In the genomic region with DNA sequence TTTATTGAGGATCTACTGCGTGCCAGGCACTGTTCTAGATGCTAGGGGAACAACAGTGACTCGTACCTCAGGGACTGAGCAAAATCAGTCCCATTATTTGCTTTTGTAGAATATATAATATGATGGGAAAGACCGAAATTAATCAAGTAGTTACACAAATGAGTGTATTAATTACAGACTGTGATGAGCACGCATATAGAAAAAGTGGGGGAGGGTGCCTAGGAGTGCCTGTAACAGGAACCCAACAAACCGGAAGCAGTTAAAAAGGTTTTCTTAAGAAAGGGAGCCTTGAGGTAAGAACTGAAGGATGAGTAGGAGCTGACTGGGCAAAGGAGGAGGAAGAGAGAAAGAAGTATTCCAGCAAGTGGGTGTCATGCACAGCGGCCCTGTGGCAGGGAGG, we compare ENCODE assay signal across 15 cellular contexts. TPM values are rescaled to one million over a fixed set of nuclear protein-coding genes. Genes with fewer than 3 reads are reported as not detected.
A peak's percentile ranks its signal among the peaks of the same experiment; 100 is the strongest.
DNase-seq lines count a peak whose midpoint lies in the region; ATAC-seq, FAIRE-seq and TF ChIP-seq lines count a peak whose summit lies in the region.
"Had no signal": no experiment of that assay in that cellular context is flagged by ENCODE, and none has a peak within 500 bp of the region (broad histone marks: within the 10 kb centered on the region; RNA-seq: fewer than 3 reads in every experiment).

No MANE protein-coding gene starts in this region.

- peaks cover 62% of the 10 kb centered on the region for H3K4me1 Mint-ChIP-seq in activated naive CD8-positive, alpha-beta T cell treated with anti-CD3 and anti-CD28 coated beads for 36 hours

- H3K27ac ChIP-seq in SU-DHL-6 (ENCODE audit: low read depth, low read length) (no peak overlapping the region), ovary (no peak overlapping the region)
- H3K27ac ChIP-seq: brain microvascular endothelial cell, tibial nerve had no signal

- H3F3A ChIP-seq in SU-DHL-6 (ENCODE audit: insufficient read depth), result no peaks in the 10 kb centered on the region

- FAIRE-seq in D721Med (lab: Jason Lieb, UNC), result no peak

- no peak for TF ChIP-seq POLR2A in ovary (IDR thresholded peaks at IDR 0.05)

- H3K27ac Mint-ChIP-seq in activated naive CD8-positive, alpha-beta T cell treated with anti-CD3 and anti-CD28 coated beads for 36 hours, result peak overlapping the region; percentile 77

- H3K4me3 ChIP-seq in SU-DHL-6 (ENCODE audit: insufficient read depth, low read length, poor library complexity, severe bottlenecking), result no peak overlapping the region
- H3K4me3 ChIP-seq in ovary, result no peak overlapping the region
- H3K4me3 ChIP-seq: Peyer's patch, tibial nerve had no signal

- intact Hi-C loops in ovary (cut with DNase I), result no loop called here

- TF ChIP-seq EP300 in ovary (IDR thresholded peaks at IDR 0.05), result no peak

- H3K9me3 ChIP-seq in SU-DHL-6 (ENCODE audit: insufficient read depth, low read length) (no peaks in the 10 kb centered on the region), ovary (no peaks in the 10 kb centered on the region)
- H3K9me3 ChIP-seq: Peyer's patch, tibial nerve had no signal

- peaks cover 3% of the 10 kb centered on the region for H3K9me3 Mint-ChIP-seq in activated naive CD8-positive, alpha-beta T cell treated with anti-CD3 and anti-CD28 coated beads for 36 hours

- no peak overlapping the region for H3K4me2 ChIP-seq in SU-DHL-6 (ENCODE audit: low read depth, low read length, poor library complexity, severe bottlenecking)

- H3K9me2 ChIP-seq in SU-DHL-6 (replicated peaks; ENCODE audit: insufficient read depth, low read length), result no peaks in the 10 kb centered on the region

- peak; percentile 24 for DNase-seq in activated naive CD4-positive, alpha-beta T cell treated with Interleukin-2 at 50 U/mL for 16 hours
- no peak for DNase-seq in activated naive CD4-positive, alpha-beta T cell (lab: John Stamatoyannopoulos, UW)
- no peak for DNase-seq in activated naive CD8-positive, alpha-beta T cell treated with anti-CD3 and anti-CD28 coated beads for 36 hours
- DNase-seq in stimulated activated naive CD8-positive, alpha-beta T cell treated with anti-CD3 and anti-CD28 coated beads, Interleukin-15, Interleukin-2, amounts not matched to agents 100 U/mL and 50 U/mL, for 24 hours, result no peak
- DNase-seq in NCI-H226 (no peak), D721Med (ENCODE audit: insufficient read length, low spot score) (no peak), ovary (no peak)
- DNase-seq: brain microvascular endothelial cell, hippocampal formation, NCI-H1930, NCI-H524 had no signal

- H3K27me3 ChIP-seq in SU-DHL-6 (ENCODE audit: low read length), result no peaks in the 10 kb centered on the region
- no peaks in the 10 kb centered on the region for H3K27me3 ChIP-seq in ovary
- H3K27me3 ChIP-seq: brain microvascular endothelial cell, Peyer's patch, tibial nerve had no signal

- H3K4me1 ChIP-seq in ovary (ENCODE audit: insufficient read depth), result no peaks in the 10 kb centered on the region

- WGBS in ovary, 3 donors, result 76 to 79% (median 79%) methylated on average over 6 of the region's 6 CpGs

- no peaks in the 10 kb centered on the region for H3K79me2 ChIP-seq in SU-DHL-6 (ENCODE audit: insufficient read depth, low read length)

- TF ChIP-seq CTCF in SU-DHL-6 (IDR thresholded peaks at IDR 0.05; ENCODE audit: insufficient read depth, low read length, poor library complexity, severe bottlenecking) (no peak), D721Med (IDR thresholded peaks at IDR 0.05; ENCODE audit: insufficient read depth, missing control alignments) (no peak), ovary (IDR thresholded peaks at IDR 0.05) (no peak)

- H2AFZ ChIP-seq in SU-DHL-6 (ENCODE audit: low read depth, low read length, severe bottlenecking), result peak overlapping the region; percentile 2

- H4K20me1 ChIP-seq in SU-DHL-6 (ENCODE audit: low read depth, low read length), result no peaks in the 10 kb centered on the region

- peaks cover 2% of the 10 kb centered on the region for H3K36me3 Mint-ChIP-seq in activated naive CD8-positive, alpha-beta T cell treated with anti-CD3 and anti-CD28 coated beads for 36 hours

- H3K27me3 Mint-ChIP-seq in activated naive CD8-positive, alpha-beta T cell treated with anti-CD3 and anti-CD28 coated beads for 36 hours, result peaks cover 10% of the 10 kb centered on the region

- H3K36me3 ChIP-seq in SU-DHL-6 (ENCODE audit: low read length) (no peaks in the 10 kb centered on the region), ovary (no peaks in the 10 kb centered on the region)
- H3K36me3 ChIP-seq: brain microvascular endothelial cell, Peyer's patch, tibial nerve had no signal

- no peak overlapping the region for H3K9ac ChIP-seq in SU-DHL-6 (ENCODE audit: low read length)

- ATAC-seq in stimulated activated naive CD8-positive, alpha-beta T cell treated with anti-CD3 and anti-CD28 coated beads, Interleukin-15, Interleukin-2, amounts not matched to agents 100 U/mL and 50 U/mL, for 24 hours, result peak; percentile 16
- ATAC-seq: SK-N-SH treated with all-trans-retinoic acid at 6 μM for 48 hours had no signal

- H3K4me3 Mint-ChIP-seq in activated naive CD8-positive, alpha-beta T cell treated with anti-CD3 and anti-CD28 coated beads for 36 hours, result no peak overlapping the region

RNA-seq across cellular contexts. Expression of a gene that starts 28.2 kb away (rescaled TPM):
- total RNA-seq in activated naive CD8-positive, alpha-beta T cell treated with anti-CD3 and anti-CD28 coated beads for 36 hours, result under 1 TPM in 1 of 2 experiments, not detected in 1; 0.60 TPM
- total RNA-seq in ovary, result 1 to 10 TPM in 3 of 7 donors, under 1 TPM in 3, not detected in 1; 0.62 to 8.2 (median 3.3) TPM
- 10 to 100 TPM in 1 of 2 donors, 1 to 10 TPM in 1; 4.1 to 15.5 TPM for polyA plus RNA-seq in ovary
